In genomic region chr2:62071126-62071598, GRCh38 we compare ENCODE assay signal across 13 cellular contexts.
"Had no signal": no experiment of that assay in that cellular context is flagged by ENCODE, and none has a peak within 500 bp of the region (broad histone marks: within the 10 kb centered on the region; RNA-seq: fewer than 3 reads in every experiment).

No MANE protein-coding gene starts in this region.

- H2AFZ ChIP-seq: hepatocyte, parathyroid adenoma had no signal

- DNase-seq: activated B cell treated with CpG ODN at 0.5 μM for 24 hours; activated CD4-positive, alpha-beta T cell treated with anti-CD3 and anti-CD28 coated beads, Interleukin-2, amount 10 ng/mL, durations not matched to agents 24 days and 14 days; activated naive CD4-positive, alpha-beta T cell treated with Interleukin-2 at 50 U/mL for 16 hours; endodermal cell; naive thymus-derived CD4-positive, alpha-beta T cell; small intestine; tibial artery had no signal

- H3K4me3 ChIP-seq: gastroesophageal sphincter, hepatocyte, lung, tibial artery, vagina had no signal

- H3K4me1 ChIP-seq: gastroesophageal sphincter, parathyroid adenoma, vagina had no signal

- H3K27ac ChIP-seq: gastroesophageal sphincter, hepatocyte, parathyroid adenoma, tibial artery, vagina had no signal

- H3K9me3 ChIP-seq: vagina had no signal

- H3K79me2 ChIP-seq: hepatocyte had no signal

- H3K27me3 ChIP-seq: gastroesophageal sphincter, hepatocyte, tibial artery, vagina had no signal

- ATAC-seq: esophagus mucosa; gastroesophageal sphincter; naive thymus-derived CD4-positive, alpha-beta T cell had no signal

- H3K9ac ChIP-seq: parathyroid adenoma had no signal

- H3K4me2 ChIP-seq: hepatocyte had no signal
